In the genomic region with DNA sequence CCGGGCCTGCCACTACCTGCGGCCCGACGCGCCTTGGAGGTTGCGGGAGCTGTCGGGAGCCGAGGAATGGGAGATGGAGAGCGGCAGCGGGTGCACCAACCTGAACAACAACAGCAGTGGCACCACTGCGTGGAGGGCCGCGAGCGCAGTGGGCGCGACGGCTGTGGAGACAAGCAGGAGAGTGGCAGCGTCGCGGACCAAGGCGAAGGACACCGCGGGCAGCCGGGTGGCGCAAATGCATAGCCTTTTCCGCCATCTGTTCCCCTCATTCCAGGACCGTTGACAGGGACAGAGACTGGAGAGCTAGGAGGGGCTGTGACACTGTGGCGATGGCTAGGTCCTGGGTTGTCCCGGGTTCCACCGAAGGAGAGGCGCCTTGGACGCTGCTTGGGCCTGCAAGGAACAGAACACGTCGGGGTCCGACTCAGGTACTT, we compare ENCODE assay signal across 11 cellular contexts. TPM values are rescaled to one million over a fixed set of nuclear protein-coding genes. Genes with fewer than 3 reads are reported as not detected.
DNase-seq lines count a peak whose midpoint lies in the region; ATAC-seq and TF ChIP-seq lines count a peak whose summit lies in the region.
"Had no signal": no experiment of that assay in that cellular context is flagged by ENCODE, and none has a peak within 500 bp of the region (broad histone marks: within the 10 kb centered on the region; RNA-seq: fewer than 3 reads in every experiment).

No MANE protein-coding gene starts in this region.

- H2BK120ac ChIP-seq in H9 (ENCODE audit: low read depth, low read length, poor library complexity, severe bottlenecking) = no peak overlapping the region

- H4K20me1 ChIP-seq in H9 (ENCODE audit: control insufficient read depth, insufficient read depth, insufficient read length) (no peaks in the 10 kb centered on the region), osteoblast (ENCODE audit: insufficient read depth, low read length) (no peaks in the 10 kb centered on the region)

- peaks cover 2% of the 10 kb centered on the region for H3K23me2 ChIP-seq in H9 (ENCODE audit: insufficient read length, low read depth, low read length, poor library complexity, severe bottlenecking)

- H3K4me3 Mint-ChIP-seq in CD14-positive monocyte (peak overlapping the region; percentile 83 to 91), H9 (peak overlapping the region; percentile 46 to 78)

- intact Hi-C loops in CD14-positive monocyte (cut with micrococcal nuclease) = loop anchor here in 1 of 2 donors (10.0 kb wide), 1 partner anchor 65 kb away; a partner anchor contains a TSS

- H3K4ac ChIP-seq in H9 (ENCODE audit: low read depth, low read length) = no peak overlapping the region

- H3K9me3 ChIP-seq in H9 (ENCODE audit: control insufficient read depth, low read depth, low read length) (peaks cover 15% of the 10 kb centered on the region), duodenal mucosa (ENCODE audit: control insufficient read depth in 1 of 2, low read length in 2 of 2) (no peaks in the 10 kb centered on the region), osteoblast (ENCODE audit: low read depth, low read length) (no peaks in the 10 kb centered on the region)

- no peaks in the 10 kb centered on the region for H3K79me2 ChIP-seq in H9 (ENCODE audit: insufficient read depth, low read length)
- H3K79me2 ChIP-seq in osteoblast (ENCODE audit: insufficient read depth, low read length) = no peaks in the 10 kb centered on the region

- peaks cover 68% of the 10 kb centered on the region for H3K4me1 Mint-ChIP-seq in CD14-positive monocyte
- peaks cover 31 to 36% of the 10 kb centered on the region in 2 experiments for H3K4me1 Mint-ChIP-seq in H9

- no peak overlapping the region for H3K23ac ChIP-seq in H9 (ENCODE audit: insufficient read length, low read depth, low read length)

- H3K36me3 ChIP-seq in duodenal mucosa (ENCODE audit: control insufficient read depth in 1 of 2, insufficient read depth in 2 of 2, low read length in 2 of 2) (no peaks in the 10 kb centered on the region), osteoblast (ENCODE audit: insufficient read depth, low read length) (no peaks in the 10 kb centered on the region), brain microvascular endothelial cell (replicated peaks) (no peaks in the 10 kb centered on the region)

- in situ Hi-C loops in brain microvascular endothelial cell (cut with HindIII; ENCODE audit: low pct_ligation_motif_present, low sequenced_read_pairs) = no loop called here

- no peak overlapping the region for H4K8ac ChIP-seq in H9 (replicated peaks; ENCODE audit: insufficient read length, low read depth, low read length)

- no peak overlapping the region for H2BK5ac ChIP-seq in H9 (ENCODE audit: insufficient read length, low read length)

- ATAC-seq in GM19324 (IDR thresholded peaks at IDR 0.05; ENCODE audit: low FRiP score, unreplicated experiment) (no peak), GM21528 (IDR thresholded peaks at IDR 0.05; ENCODE audit: low FRiP score, unreplicated experiment) (no peak)

- H3K27me3 Mint-ChIP-seq in CD14-positive monocyte (ENCODE audit: low read depth in 3 of 3) (peaks cover 0 to 14% (median 0%) of the 10 kb centered on the region in 3 donors), H9 (ENCODE audit: low read depth) (peaks cover 30% of the 10 kb centered on the region)

- WGBS in H9 (ENCODE audit: extremely low coverage, insufficient read length, low lambda C conversion rate) = no CpG with 5 or more reads among the region's 35 CpGs

- no peak overlapping the region for H3K14ac ChIP-seq in H9 (ENCODE audit: insufficient read depth, low read length)

- no peak overlapping the region for H2BK20ac ChIP-seq in H9 (ENCODE audit: low read depth, low read length, poor library complexity, severe bottlenecking)

- H3K18ac ChIP-seq in H9 (ENCODE audit: insufficient read length, low read depth, low read length) = no peak overlapping the region

- H3K9me3 Mint-ChIP-seq in CD14-positive monocyte = peaks cover 0 to 6% (median 0%) of the 10 kb centered on the region in 7 donors
- peaks cover 63 to 69% of the 10 kb centered on the region in 2 experiments for H3K9me3 Mint-ChIP-seq in H9

- H3K4me1 ChIP-seq in H9 (ENCODE audit: insufficient read depth, low read length) = peaks cover 2% of the 10 kb centered on the region; the same call in 1 of the 2 replicates
- H3K4me1 ChIP-seq in duodenal mucosa (ENCODE audit: control insufficient read depth in 1 of 2, insufficient read depth in 2 of 2, low read length in 2 of 2) = peaks cover 25 to 30% of the 10 kb centered on the region in 2 donors
- peaks cover 14% of the 10 kb centered on the region for H3K4me1 ChIP-seq in osteoblast (ENCODE audit: insufficient read depth, low read length)

- H2BK12ac ChIP-seq in H9 (ENCODE audit: insufficient read length, low read depth, low read length) = no peak overlapping the region

- H3K27me3 ChIP-seq in H9 (ENCODE audit: insufficient read depth, low read length) (no peaks in the 10 kb centered on the region; the same call in 1 of the 2 replicates), duodenal mucosa (ENCODE audit: control insufficient read depth in 1 of 2, insufficient read depth in 2 of 2, low read length in 2 of 2) (no peaks in the 10 kb centered on the region), osteoblast (ENCODE audit: insufficient read depth, low read length) (no peaks in the 10 kb centered on the region), brain microvascular endothelial cell (replicated peaks) (no peaks in the 10 kb centered on the region)

- no peak overlapping the region for H3K27ac ChIP-seq in H9 (ENCODE audit: insufficient read length, low read depth, low read length)
- no peak overlapping the region for H3K27ac ChIP-seq in duodenal mucosa (ENCODE audit: low read depth, low read length)
- no peak overlapping the region for H3K27ac ChIP-seq in osteoblast (ENCODE audit: low read depth, low read length)
- no peak overlapping the region for H3K27ac ChIP-seq in brain microvascular endothelial cell
- H3K27ac ChIP-seq: PC-9 had no signal

- H3K4me3 ChIP-seq in duodenal mucosa (ENCODE audit: low read depth in 1 of 2, low read length in 2 of 2) (peak overlapping the region; percentile 47 to 62), osteoblast (ENCODE audit: insufficient read depth, low read length) (no peak overlapping the region), brain microvascular endothelial cell (ENCODE audit: low read depth, low read length) (no peak overlapping the region)

- no peak overlapping the region for H2AK5ac ChIP-seq in H9 (ENCODE audit: insufficient read length, low read length)

- H3K4me2 ChIP-seq in H9 (ENCODE audit: insufficient read depth, insufficient read length, low read length) (peak overlapping the region; percentile 10), osteoblast (ENCODE audit: insufficient read depth, low read length) (peak overlapping the region; percentile 71)

- no peak overlapping the region for H4K91ac ChIP-seq in H9 (ENCODE audit: insufficient read length, low read depth, low read length)

- peaks cover 4 to 9% of the 10 kb centered on the region in 2 donors for H3K36me3 Mint-ChIP-seq in CD14-positive monocyte
- no peaks in the 10 kb centered on the region; a peak in 3 of 7 replicates for H3K36me3 Mint-ChIP-seq in H9 (ENCODE audit: insufficient read depth in 1 of 3, low read depth in 3 of 3)

- DNase-seq in CD14-positive monocyte (ENCODE audit: low spot score) (no peak), H9 (peak; percentile 36), osteoblast (ENCODE audit: insufficient read length, low spot score, missing footprints) (peak; percentile 17), brain microvascular endothelial cell (no peak), GOT3 (lab: John Stamatoyannopoulos, UW) (no peak)
- DNase-seq: activated CD8-positive, alpha-beta memory T cell treated with anti-CD3 and anti-CD28 coated beads, Interleukin-2, amount 50 U/mL, for 4 hours; GDM1 had no signal

- no peak overlapping the region for H4K5ac ChIP-seq in H9 (ENCODE audit: insufficient read length, low read depth, low read length)

- TF ChIP-seq CTCF in CD14-positive monocyte (IDR thresholded peaks at IDR 0.05) (no peak), H9 (conservative IDR thresholded peaks at IDR 0.05) (no peak), osteoblast (IDR thresholded peaks at IDR 0.05; ENCODE audit: extremely low read depth, low read depth, low read length) (no peak), brain microvascular endothelial cell (IDR thresholded peaks at IDR 0.05; ENCODE audit: low read depth, low read length, missing control alignments) (no peak)

- H3K27ac Mint-ChIP-seq in CD14-positive monocyte = peak overlapping the region; percentile 58 to 87 (median 79)
- no peak overlapping the region for H3K27ac Mint-ChIP-seq in H9

- H2BK15ac ChIP-seq in H9 (ENCODE audit: low read depth, low read length) = no peak overlapping the region

- no peak overlapping the region for H2AFZ ChIP-seq in H9 (ENCODE audit: low read length)
- H2AFZ ChIP-seq in osteoblast (ENCODE audit: low read length) = no peak overlapping the region

- H3K9ac ChIP-seq in H9 (ENCODE audit: extremely low read depth, insufficient read length, low read length) (no peak overlapping the region), duodenal mucosa (ENCODE audit: low read depth in 1 of 2, low read length in 2 of 2) (peak overlapping the region; percentile 54 to 63)

- no peak overlapping the region for H3K56ac ChIP-seq in H9 (ENCODE audit: insufficient read length, low read depth, low read length)

- H3T11ph ChIP-seq in H9 (ENCODE audit: low read length) = no peak overlapping the region

- no peaks in the 10 kb centered on the region for H3K79me1 ChIP-seq in H9 (ENCODE audit: insufficient read depth, low read depth, low read length, poor library complexity, severe bottlenecking)

RNA-seq across cellular contexts. Expression of a gene that starts 1.0 kb away (rescaled TPM):
- polyA plus RNA-seq in CD14-positive monocyte = 1 to 10 TPM; 4.0 to 7.4 TPM
- total RNA-seq in H9 (2021) (0.92 and 0.98 TPM in 2 replicates), osteoblast (under 0.01 and 0.72 TPM in 2 replicates)

RNA-seq across cellular contexts. Expression of a gene that starts 32.1 kb away (rescaled TPM):
- polyA plus RNA-seq in CD14-positive monocyte = 1,000 to 10,000 TPM; 1,908 to 2,198 TPM
- total RNA-seq in H9 (2021) = 2,033 and 2,054 TPM in 2 replicates
- 1,554 and 1,740 TPM in 2 replicates for total RNA-seq in osteoblast

Comparison
In these comparisons a context has a peak if more than half of its experiments do, and no peak if none do; other contexts are left out.
1. DNase-seq: peak in H9 (single experiment) and osteoblast (single experiment); none in CD14-positive monocyte (single experiment), brain microvascular endothelial cell (single experiment) and GOT3 (single experiment).
2. H3K27ac Mint-ChIP-seq: peak in CD14-positive monocyte (7 of 7); none in H9 (0 of 3).
3. H3K4me3 ChIP-seq: peak in duodenal mucosa (2 of 2); none in osteoblast (single experiment) and brain microvascular endothelial cell (single experiment).